Comparison of ENCODE assay signal across 8 cellular contexts in the genomic region with DNA sequence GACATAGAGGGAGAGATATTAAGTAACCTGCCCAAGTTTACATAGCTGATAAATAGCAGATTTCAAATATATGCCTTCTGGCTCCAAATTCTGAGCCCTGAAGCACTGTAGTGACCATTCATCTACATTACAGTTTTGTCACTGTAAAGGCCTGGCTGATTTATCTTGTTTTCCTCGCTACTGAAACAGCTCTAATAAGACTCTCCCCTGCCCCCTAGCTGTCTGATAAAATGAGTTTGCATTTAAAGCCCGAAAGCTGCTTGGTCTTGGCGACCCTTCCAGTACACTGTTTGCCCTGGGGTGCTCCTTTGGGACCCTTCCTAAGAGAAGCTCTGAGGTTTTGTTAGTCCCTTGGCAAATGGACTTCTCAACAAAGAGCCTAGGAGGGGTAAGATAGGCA. TPM values are rescaled to one million over a fixed set of nuclear protein-coding genes. Genes with fewer than 3 reads are reported as not detected.
DNase-seq lines count a peak whose midpoint lies in the region; ATAC-seq and TF ChIP-seq lines count a peak whose summit lies in the region.

No MANE protein-coding gene starts in this region.

- TF ChIP-seq CTCF in AG04450 (IDR thresholded peaks at IDR 0.05; ENCODE audit: low read depth, low read length) (peak; percentile 56), GM20000 (IDR thresholded peaks at IDR 0.05; ENCODE audit: extremely low read depth, missing control alignments) (peak; percentile 24)

- no peak overlapping the region for H3K27ac ChIP-seq in AG04450 (ENCODE audit: low read depth, low read length)

- DNase-seq in AG04450 (ENCODE audit: low read depth, low spot score) (no peak), GM20000 (ENCODE audit: low spot score) (peak; percentile 16), SK-N-DZ (ENCODE audit: low spot score) (peak; percentile 25), iPS DF 4.7 (ENCODE audit: extremely low read depth, low spot score) (peak; percentile 16), NCI-H226 (no peak)
- DNase-seq in activated CD4-positive, alpha-beta T cell treated with anti-CD3 and anti-CD28 coated beads, Interleukin-2, amount 50 U/mL, for 4 hours, result no peak

- CTCF ChIA-PET in AG04450 (lab: Charles Lee), result interaction anchor here (0.5 to 1.7 kb wide), 11 partner anchors 11 to 609 kb away, joined by 3 to 9 read pairs (median 4); no protein-coding TSS in a partner anchor

- H3K4me3 ChIP-seq in AG04450 (ENCODE audit: low read depth, low read length), result no peak overlapping the region

- H3K27me3 ChIP-seq in AG04450 (ENCODE audit: control insufficient read depth, insufficient read depth, low read length), result no peaks in the 10 kb centered on the region

- POLR2A ChIA-PET in AG04450 (lab: Yijun Ruan, JAX), result interaction anchor here (0.6 kb wide), 1 partner anchor 409 kb away, joined by 4 read pairs; no protein-coding TSS in a partner anchor

- no peak for TF ChIP-seq POLR2A in GM18505 (IDR thresholded peaks at IDR 0.05; ENCODE audit: borderline replicate concordance, extremely low read depth, insufficient read depth, insufficient read length)

- no peaks in the 10 kb centered on the region for H3K9me3 ChIP-seq in AG04450 (ENCODE audit: control insufficient read depth, insufficient read depth, low read length)

- ATAC-seq in GM18505 (IDR thresholded peaks at IDR 0.05; ENCODE audit: unreplicated experiment) (no peak), HG02763 (IDR thresholded peaks at IDR 0.05; ENCODE audit: unreplicated experiment) (no peak)

RNA-seq across cellular contexts. Expression of a gene that starts 59.7 kb away (rescaled TPM):
- 8.4 and 10.4 TPM in 2 replicates for polyA plus RNA-seq in AG04450 (2011; rRNA removed)
- polyA minus RNA-seq in AG04450 (2011; rRNA and poly(A)+ RNA removed), result 5.8 and 8.0 TPM in 2 replicates
- 13.1 and 13.9 TPM in 2 replicates for polyA plus RNA-seq in SK-N-DZ (2014; cell fraction: cytosol; rRNA removed)
- 15.0 and 18.2 TPM in 2 replicates for polyA plus RNA-seq in SK-N-DZ (2014; cell fraction: nucleus; rRNA removed)

Comparison
In these comparisons a context has a peak if more than half of its experiments do, and no peak if none do; other contexts are left out.
1. DNase-seq: peak in GM20000 (single experiment), SK-N-DZ (single experiment) and iPS DF 4.7 (single experiment); none in AG04450 (single experiment), NCI-H226 (single experiment) and activated CD4-positive, alpha-beta T cell treated with anti-CD3 and anti-CD28 coated beads, Interleukin-2, amount 50 U/mL, for 4 hours (0 of 2).